In genomic region chrX:56782362-56782761, GRCh38 we compare ENCODE assay signal across 14 cellular contexts. TPM values are rescaled to one million over a fixed set of nuclear protein-coding genes. Genes with fewer than 3 reads are reported as not detected.
DNase-seq lines count a peak whose midpoint lies in the region; ATAC-seq and TF ChIP-seq lines count a peak whose summit lies in the region.
"Had no signal": no experiment of that assay in that cellular context is flagged by ENCODE, and none has a peak within 500 bp of the region (broad histone marks: within the 10 kb centered on the region; RNA-seq: fewer than 3 reads in every experiment).

No MANE protein-coding gene starts in this region.

- peaks cover 20% of the 10 kb centered on the region for H3K36me3 ChIP-seq in BLaER1
- H3K36me3 ChIP-seq in CD8-positive, alpha-beta memory T cell (ENCODE audit: insufficient read depth, low read length) = no peaks in the 10 kb centered on the region
- H3K36me3 ChIP-seq: HAP-1, heart right ventricle, right lobe of liver had no signal

- peak overlapping the region in 7 of 8 donors; percentile 49 to 91 (median 81) for H3K27ac Mint-ChIP-seq in CD8-positive, alpha-beta memory T cell
- H3K27ac Mint-ChIP-seq in WTC11 (peak overlapping the region; percentile 28), immature natural killer cell (peak overlapping the region in 5 of 6 donors; percentile 9 to 78 (median 61))

- peaks cover 33% of the 10 kb centered on the region for H3K4me1 ChIP-seq in BLaER1
- H3K4me1 ChIP-seq in CD8-positive, alpha-beta memory T cell (ENCODE audit: insufficient read depth, low read length) = peaks cover 13% of the 10 kb centered on the region
- H3K4me1 ChIP-seq: HAP-1 had no signal

- POLR2A ChIA-PET in CD8-positive, alpha-beta memory T cell (lab: Charles Lee) = no interaction called here
- POLR2A ChIA-PET in WTC11 (lab: Charles Lee) = no interaction called here

- peak overlapping the region; percentile 77; the same call in 1 of the 2 replicates for H3K9ac ChIP-seq in BLaER1

- H3K4me3 ChIP-seq in BLaER1 = no peak overlapping the region
- no peak overlapping the region for H3K4me3 ChIP-seq in CD8-positive, alpha-beta memory T cell (ENCODE audit: low read length)
- H3K4me3 ChIP-seq: HAP-1 had no signal

- no peak overlapping the region for H3K27ac ChIP-seq in BLaER1
- no peak overlapping the region for H3K27ac ChIP-seq in CD8-positive, alpha-beta memory T cell (ENCODE audit: low read depth, low read length)

- peaks cover 7% of the 10 kb centered on the region; the same call in 1 of the 2 replicates for H3K27me3 ChIP-seq in BLaER1
- no peaks in the 10 kb centered on the region for H3K27me3 ChIP-seq in CD8-positive, alpha-beta memory T cell (ENCODE audit: insufficient read depth, low read length, poor library complexity, severe bottlenecking)
- H3K27me3 ChIP-seq: heart right ventricle, right lobe of liver had no signal

- H3K4me2 ChIP-seq in BLaER1 = peak overlapping the region; percentile 88

- CTCF ChIA-PET in CD8-positive, alpha-beta memory T cell (lab: Charles Lee) = no interaction called here
- CTCF ChIA-PET in WTC11 (lab: Charles Lee) = no interaction called here

- TF ChIP-seq CTCF in WTC11 (IDR thresholded peaks at IDR 0.05) = no peak

- no peaks in the 10 kb centered on the region for H4K20me1 ChIP-seq in BLaER1

- ATAC-seq in WTC11 (no peak), HG03139 (IDR thresholded peaks at IDR 0.05; ENCODE audit: unreplicated experiment) (no peak), GM19467 (IDR thresholded peaks at IDR 0.05; ENCODE audit: unreplicated experiment) (no peak), GM18870 (IDR thresholded peaks at IDR 0.05; ENCODE audit: unreplicated experiment) (no peak), GM18909 (IDR thresholded peaks at IDR 0.05; ENCODE audit: poor library complexity, unreplicated experiment) (no peak)
- ATAC-seq: activated CD4-positive, CD25-positive, alpha-beta regulatory T cell treated with anti-CD3 and anti-CD28 coated beads, Interleukin-2, amount 50 U/mL, for 24 hours; esophagus mucosa; right lobe of liver; stimulated activated naive CD8-positive, alpha-beta T cell treated with anti-CD3 and anti-CD28 coated beads, Interleukin-15, amount 100 ng/mL, for 72 hours had no signal

- peak overlapping the region in 5 of 7 donors; percentile 10 to 97 (median 92) for H3K4me3 Mint-ChIP-seq in CD8-positive, alpha-beta memory T cell
- H3K4me3 Mint-ChIP-seq in WTC11 (no peak overlapping the region), immature natural killer cell (peak overlapping the region in 4 of 5 donors; percentile 90 to 96 (median 93))
- H3K4me3 Mint-ChIP-seq: stimulated activated naive CD8-positive, alpha-beta T cell treated with anti-CD3 and anti-CD28 coated beads, Interleukin-15, amount 100 ng/mL, for 72 hours had no signal

- DNase-seq in CD8-positive, alpha-beta memory T cell = no peak
- DNase-seq in WTC11 (ENCODE audit: low spot score) (no peak), immature natural killer cell (no peak)
- DNase-seq: heart right ventricle; stimulated activated naive CD8-positive, alpha-beta T cell treated with anti-CD3 and anti-CD28 coated beads, Interleukin-15, amount 100 ng/mL, for 72 hours had no signal

- H3K9me3 Mint-ChIP-seq in CD8-positive, alpha-beta memory T cell = no peaks in the 10 kb centered on the region
- H3K9me3 Mint-ChIP-seq in WTC11 (no peaks in the 10 kb centered on the region), immature natural killer cell (no peaks in the 10 kb centered on the region)
- H3K9me3 Mint-ChIP-seq: stimulated activated naive CD8-positive, alpha-beta T cell treated with anti-CD3 and anti-CD28 coated beads, Interleukin-15, amount 100 ng/mL, for 72 hours had no signal

- H3K9me3 ChIP-seq in BLaER1 = no peaks in the 10 kb centered on the region
- H3K9me3 ChIP-seq in CD8-positive, alpha-beta memory T cell (ENCODE audit: low read length) = no peaks in the 10 kb centered on the region
- H3K9me3 ChIP-seq: HAP-1, heart right ventricle, right lobe of liver had no signal

- peaks cover 0 to 34% (median 2%) of the 10 kb centered on the region in 3 donors for H3K36me3 Mint-ChIP-seq in CD8-positive, alpha-beta memory T cell
- H3K36me3 Mint-ChIP-seq in WTC11 (peaks cover 8% of the 10 kb centered on the region; the same call in 1 of the 2 replicates), immature natural killer cell (peaks cover 3 to 4% (median 4%) of the 10 kb centered on the region in 3 donors)

- H3K4me1 Mint-ChIP-seq in CD8-positive, alpha-beta memory T cell = peaks cover 19 to 41% (median 32%) of the 10 kb centered on the region in 3 donors
- peaks cover 22% of the 10 kb centered on the region for H3K4me1 Mint-ChIP-seq in WTC11
- H3K4me1 Mint-ChIP-seq in immature natural killer cell = peaks cover 24 to 31% of the 10 kb centered on the region in 2 donors

- H3K27me3 Mint-ChIP-seq in CD8-positive, alpha-beta memory T cell = no peaks in the 10 kb centered on the region
- no peaks in the 10 kb centered on the region for H3K27me3 Mint-ChIP-seq in WTC11 (ENCODE audit: low read depth)
- peaks cover 0 to 2% (median 0%) of the 10 kb centered on the region in 3 donors for H3K27me3 Mint-ChIP-seq in immature natural killer cell (ENCODE audit: low read depth in 3 of 3)
- H3K27me3 Mint-ChIP-seq: stimulated activated naive CD8-positive, alpha-beta T cell treated with anti-CD3 and anti-CD28 coated beads, Interleukin-15, amount 100 ng/mL, for 72 hours had no signal

TF ChIP-seq in WTC11, 78 proteins besides CTCF, POLR2A, EP300 and RAD21 (continues in another document):
- TF ChIP-seq NFATC4 (CRISPR knock-in tag; IDR thresholded peaks at IDR 0.05) (no peak), ZNF532 (CRISPR knock-in tag; IDR thresholded peaks at IDR 0.05; ENCODE audit: borderline replicate concordance) (no peak), E2F5 (CRISPR knock-in tag; IDR thresholded peaks at IDR 0.05) (no peak), GTF2I (CRISPR knock-in tag; conservative IDR thresholded peaks at IDR 0.05) (no peak), AFF4 (CRISPR knock-in tag; IDR thresholded peaks at IDR 0.05; ENCODE audit: borderline replicate concordance) (no peak)

RNA-seq across cellular contexts. Expression of gene NBDY, which starts 53.3 kb away (rescaled TPM):
- total RNA-seq in CD8-positive, alpha-beta memory T cell = 10 to 100 TPM; 34.1 to 34.8 TPM
- polyA plus RNA-seq in CD8-positive, alpha-beta memory T cell = 65.2 TPM
- total RNA-seq in WTC11 (2021) = 44.7 to 62.0 TPM (median 59.5 TPM) in 3 replicates
- polyA plus RNA-seq in immature natural killer cell = 10 to 100 TPM; 45.8 to 49.8 (median 47.4) TPM

Comparison
In these comparisons a context has a peak if more than half of its experiments do, and no peak if none do; other contexts are left out.
1. H3K27ac Mint-ChIP-seq: peak in every context shown above with its lines; median percentile 81 in CD8-positive, alpha-beta memory T cell; 61 in immature natural killer cell; 28 in WTC11.